2 cellular contexts compared by ENCODE assay signal in genomic region chr13:72760189-72760588, GRCh38.
TF ChIP-seq lines count a peak whose summit lies in the region.

No MANE protein-coding gene starts in this region.

TF ChIP-seq in GM12891, 5 proteins besides CTCF, POLR2A, EP300 and RAD21:
- TF ChIP-seq SPI1 (IDR thresholded peaks at IDR 0.05; ENCODE audit: low read depth, low read length), result no peak
- no peak for TF ChIP-seq POLR2AphosphoS5 (IDR thresholded peaks at IDR 0.05; ENCODE audit: low read depth, low read length)
- no peak for TF ChIP-seq TAF1 (IDR thresholded peaks at IDR 0.05; ENCODE audit: low read depth, low read length)
- TF ChIP-seq PAX5 (IDR thresholded peaks at IDR 0.05; ENCODE audit: insufficient read depth, low read length, severe bottlenecking), result no peak
- no peak for TF ChIP-seq POU2F2 (IDR thresholded peaks at IDR 0.05; ENCODE audit: low read depth, low read length)

TF ChIP-seq in HepG2, 621 proteins besides CTCF, POLR2A, EP300 and RAD21:
- TF ChIP-seq HHEX (CRISPR knock-in tag; IDR thresholded peaks at IDR 0.05) (no peak), TRIM22 (IDR thresholded peaks at IDR 0.05) (no peak), PCBP2 (optimal IDR thresholded peaks at IDR 0.05; ENCODE audit: low read depth, low read length, poor library complexity, severe bottlenecking) (no peak), CBX5 (CRISPR knock-in tag; IDR thresholded peaks at IDR 0.05; ENCODE audit: borderline replicate concordance) (no peak), HNRNPUL1 (IDR thresholded peaks at IDR 0.05; ENCODE audit: low read depth, low read length) (no peak), RBFOX2 (IDR thresholded peaks at IDR 0.05; ENCODE audit: low read depth, low read length) (no peak), EHMT2 (IDR thresholded peaks at IDR 0.05; ENCODE audit: borderline replicate concordance, low read depth, low read length) (no peak), SP5 (CRISPR knock-in tag; IDR thresholded peaks at IDR 0.05; ENCODE audit: borderline replicate concordance, low read depth) (no peak), TEAD3 (CRISPR knock-in tag; optimal IDR thresholded peaks at IDR 0.05; ENCODE audit: borderline replicate concordance) (no peak), ZBTB4 (CRISPR knock-in tag; IDR thresholded peaks at IDR 0.05; ENCODE audit: borderline replicate concordance) (no peak), CHD2 (IDR thresholded peaks at IDR 0.05; ENCODE audit: low read depth, low read length) (no peak), HNF1B (CRISPR knock-in tag; IDR thresholded peaks at IDR 0.05) (no peak), ZNF713 (CRISPR knock-in tag; IDR thresholded peaks at IDR 0.05) (no peak), NRL (CRISPR knock-in tag; IDR thresholded peaks at IDR 0.05; ENCODE audit: borderline replicate concordance) (no peak), HNF4G (IDR thresholded peaks at IDR 0.05; ENCODE audit: borderline replicate concordance, low read depth, low read length) (no peak), HNF4G (CRISPR knock-in tag; IDR thresholded peaks at IDR 0.05; ENCODE audit: borderline replicate concordance, low read depth) (no peak)
TF ChIP-seq in HepG2: peak in this region for 0.
